In genomic region chr6:30411515-30412207, GRCh38 we compare ENCODE assay signal across 9 cellular contexts.
DNase-seq lines count a peak whose midpoint lies in the region; ATAC-seq lines count a peak whose summit lies in the region.
"Had no signal": no experiment of that assay in that cellular context is flagged by ENCODE, and none has a peak within 500 bp of the region (broad histone marks: within the 10 kb centered on the region; RNA-seq: fewer than 3 reads in every experiment).

No MANE protein-coding gene starts in this region.

- H3K4me3 ChIP-seq in naive thymus-derived CD4-positive, alpha-beta T cell (ENCODE audit: low read length) = no peak overlapping the region
- H3K4me3 ChIP-seq: BLaER1 had no signal

- peak; percentile 33 for DNase-seq in NCI-H146 (lab: John Stamatoyannopoulos, UW)
- DNase-seq in NCI-H146 treated with DMSO at 0.1 percent for 48 hours (lab: John Stamatoyannopoulos, UW; ENCODE audit: unreplicated experiment) = no peak
- DNase-seq in NCI-H524 (lab: John Stamatoyannopoulos, UW) = peak; percentile 46 to 76
- peak; percentile 26 to 50 for DNase-seq in activated CD4-positive, alpha-beta T cell treated with anti-CD3 and anti-CD28 coated beads, Interleukin-2, amount 50 U/mL, for 24 hours (ENCODE audit: low read depth in 1 of 2, low spot score in 1 of 2)
- peak; percentile 45 for DNase-seq in effector CD8-positive, alpha-beta T cell (lab: John Stamatoyannopoulos, UW)
- DNase-seq in naive thymus-derived CD4-positive, alpha-beta T cell = peak; percentile 26 to 63 (median 52)
- DNase-seq in stimulated activated naive CD4-positive, alpha-beta T cell (lab: John Stamatoyannopoulos, UW) = peak; percentile 11 to 59 (median 37)

- peaks cover 4 to 11% (median 8%) of the 10 kb centered on the region in 7 donors for H3K4me1 Mint-ChIP-seq in naive thymus-derived CD4-positive, alpha-beta T cell

- POLR2A ChIA-PET in naive thymus-derived CD4-positive, alpha-beta T cell (lab: Charles Lee) = no interaction called here

- H3K36me3 Mint-ChIP-seq in naive thymus-derived CD4-positive, alpha-beta T cell = peaks cover 0 to 9% (median 6%) of the 10 kb centered on the region in 5 donors

- peaks cover 0 to 7% of the 10 kb centered on the region in 2 donors for H3K27me3 ChIP-seq in naive thymus-derived CD4-positive, alpha-beta T cell (ENCODE audit: control insufficient read depth in 2 of 2, insufficient read depth in 2 of 2, low read length in 2 of 2)
- H3K27me3 ChIP-seq: BLaER1 had no signal

- peak overlapping the region; percentile 2 to 69 (median 52) for H3K4me3 Mint-ChIP-seq in naive thymus-derived CD4-positive, alpha-beta T cell

- peaks cover 3 to 5% of the 10 kb centered on the region in 2 donors for H3K4me1 ChIP-seq in naive thymus-derived CD4-positive, alpha-beta T cell (ENCODE audit: control insufficient read depth in 2 of 2, insufficient read depth in 2 of 2, low read length in 2 of 2)

- peak; percentile 73 for ATAC-seq in naive thymus-derived CD4-positive, alpha-beta T cell
- ATAC-seq in HG03457 (IDR thresholded peaks at IDR 0.05; ENCODE audit: unreplicated experiment) = no peak

- no peaks in the 10 kb centered on the region for H3K36me3 ChIP-seq in naive thymus-derived CD4-positive, alpha-beta T cell (ENCODE audit: control insufficient read depth in 2 of 3, insufficient read depth in 3 of 3, low read length in 3 of 3)
- H3K36me3 ChIP-seq: BLaER1 had no signal

- intact Hi-C loops in naive thymus-derived CD4-positive, alpha-beta T cell (cut with micrococcal nuclease) = loop anchor here (1.0 to 5.0 kb wide), 4 partner anchors 40 to 675 kb away; no protein-coding TSS in a partner anchor

- CTCF ChIA-PET in naive thymus-derived CD4-positive, alpha-beta T cell (lab: Charles Lee) = interaction anchor here (0.6 to 1.3 kb wide), 5 partner anchors 9 to 228 kb away, joined by 3 to 4 read pairs (median 3); no protein-coding TSS in a partner anchor

- peak overlapping the region in 2 of 9 donors; percentile 53 to 76 for H3K27ac Mint-ChIP-seq in naive thymus-derived CD4-positive, alpha-beta T cell

- H3K27ac ChIP-seq in naive thymus-derived CD4-positive, alpha-beta T cell (ENCODE audit: low read depth, low read length) = no peak overlapping the region
- H3K27ac ChIP-seq: BLaER1 had no signal

- peaks cover 0 to 10% (median 0%) of the 10 kb centered on the region in 3 experiments for H3K9me3 ChIP-seq in naive thymus-derived CD4-positive, alpha-beta T cell (ENCODE audit: control insufficient read depth in 2 of 3, low read length in 3 of 3)

- H3K9me3 Mint-ChIP-seq in naive thymus-derived CD4-positive, alpha-beta T cell = peaks cover 5 to 32% (median 14%) of the 10 kb centered on the region in 11 donors

- peaks cover 45 to 77% (median 66%) of the 10 kb centered on the region in 5 donors for H3K27me3 Mint-ChIP-seq in naive thymus-derived CD4-positive, alpha-beta T cell
